ENCODE assay signal across 8 cellular contexts in the genomic region with DNA sequence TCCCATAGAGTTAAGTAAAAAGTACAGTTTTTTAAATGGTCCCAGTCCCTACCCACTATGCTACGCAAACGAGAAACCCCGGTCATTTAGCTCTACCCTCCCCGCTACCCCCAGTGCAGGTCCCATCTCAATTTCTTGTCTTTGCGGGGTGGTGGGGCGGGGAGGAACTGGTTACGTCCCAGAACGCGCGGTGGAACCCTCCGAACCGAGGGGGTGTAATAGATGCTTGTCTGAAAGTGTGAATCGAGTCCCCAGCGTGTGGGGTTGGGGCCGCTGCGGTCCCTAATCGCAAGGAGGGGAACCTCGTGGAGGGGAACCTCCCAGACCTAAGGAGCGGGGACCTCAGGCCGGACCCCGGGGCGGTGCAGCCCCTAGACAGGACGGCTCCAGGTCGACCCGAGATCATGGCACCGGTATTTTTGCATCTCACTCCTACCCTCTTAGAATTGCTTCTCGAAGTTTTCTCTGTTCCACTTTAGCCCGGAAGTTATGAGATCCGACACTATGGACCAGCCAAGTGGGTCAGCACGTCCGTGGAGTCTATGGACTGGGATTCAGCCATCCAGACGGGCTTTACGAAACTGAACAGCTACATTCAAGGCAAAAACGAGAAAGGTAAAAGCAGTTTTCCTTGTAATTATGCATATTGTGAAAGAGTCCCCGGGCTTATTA. TPM values are rescaled to one million over a fixed set of nuclear protein-coding genes. Genes with fewer than 3 reads are reported as not detected.
DNase-seq lines count a peak whose midpoint lies in the region; ATAC-seq and TF ChIP-seq lines count a peak whose summit lies in the region.

No MANE protein-coding gene starts in this region.

- H3K36me3 Mint-ChIP-seq in activated naive CD8-positive, alpha-beta T cell treated with anti-CD3 and anti-CD28 coated beads for 36 hours: peaks cover 20% of the 10 kb centered on the region

- peak overlapping the region; percentile 59 for H2AFZ ChIP-seq in MM.1S (ENCODE audit: low read length)

- peak overlapping the region; percentile 83 for H3K4me3 Mint-ChIP-seq in activated naive CD8-positive, alpha-beta T cell treated with anti-CD3 and anti-CD28 coated beads for 36 hours

- WGBS in sigmoid colon, 2 donors: 2 to 8% methylated on average over 35 of the region's 35 CpGs

- peak overlapping the region; percentile 70 for H3K27ac Mint-ChIP-seq in activated naive CD8-positive, alpha-beta T cell treated with anti-CD3 and anti-CD28 coated beads for 36 hours

- no peaks in the 10 kb centered on the region for H3K9me2 ChIP-seq in MM.1S (replicated peaks; ENCODE audit: insufficient read depth, low read length)

- peaks cover 5% of the 10 kb centered on the region; the same call in 1 of the 2 replicates for H3F3A ChIP-seq in MM.1S (ENCODE audit: insufficient read depth, low read length)

- H3K27ac ChIP-seq in MM.1S (ENCODE audit: low read length): no peak overlapping the region
- H3K27ac ChIP-seq in sigmoid colon: peak overlapping the region; percentile 90 to 94 (median 92)

- DNase-seq in MM.1S: no peak
- no peak for DNase-seq in activated naive CD8-positive, alpha-beta T cell treated with anti-CD3 and anti-CD28 coated beads for 36 hours
- DNase-seq in left ventricle myocardium superior: peak; percentile 38
- DNase-seq in sigmoid colon: peak; percentile 74
- no peak for DNase-seq in NCI-H1930 (lab: John Stamatoyannopoulos, UW)
- no peak for DNase-seq in epidermal melanocyte (ENCODE audit: insufficient read length, low spot score)
- DNase-seq in A172 (ENCODE audit: low spot score): no peak

- TF ChIP-seq EP300 in sigmoid colon (IDR thresholded peaks at IDR 0.05): no peak

- no peaks in the 10 kb centered on the region for H3K36me3 ChIP-seq in MM.1S (replicated peaks; ENCODE audit: insufficient read depth, low read length)
- H3K36me3 ChIP-seq in sigmoid colon: peaks cover 0 to 42% (median 21%) of the 10 kb centered on the region in 4 donors

- H3K27me3 Mint-ChIP-seq in activated naive CD8-positive, alpha-beta T cell treated with anti-CD3 and anti-CD28 coated beads for 36 hours: no peaks in the 10 kb centered on the region

- H3K9me3 ChIP-seq in MM.1S (replicated peaks; ENCODE audit: insufficient read depth, low read length): no peaks in the 10 kb centered on the region
- H3K9me3 ChIP-seq in sigmoid colon: no peaks in the 10 kb centered on the region

- H3K27me3 ChIP-seq in MM.1S (replicated peaks; ENCODE audit: insufficient read depth, low read length) (no peaks in the 10 kb centered on the region), sigmoid colon (no peaks in the 10 kb centered on the region)

- peak overlapping the region; percentile 10; the same call in 1 of the 2 replicates for H3K9ac ChIP-seq in MM.1S (ENCODE audit: low read length)

- H4K20me1 ChIP-seq in MM.1S (ENCODE audit: insufficient read depth, low read length): no peaks in the 10 kb centered on the region

- no peaks in the 10 kb centered on the region for H3K9me3 Mint-ChIP-seq in activated naive CD8-positive, alpha-beta T cell treated with anti-CD3 and anti-CD28 coated beads for 36 hours

- peak overlapping the region; percentile 84 for H3K4me3 ChIP-seq in MM.1S (ENCODE audit: low read length)
- peak overlapping the region; percentile 66 to 95 (median 76) for H3K4me3 ChIP-seq in sigmoid colon

- TF ChIP-seq CTCF in MM.1S (IDR thresholded peaks at IDR 0.05; ENCODE audit: low read length) (no peak), sigmoid colon (IDR thresholded peaks at IDR 0.05) (no peak)

- peaks cover 17% of the 10 kb centered on the region for H3K4me1 Mint-ChIP-seq in activated naive CD8-positive, alpha-beta T cell treated with anti-CD3 and anti-CD28 coated beads for 36 hours

- intact Hi-C loops in left ventricle myocardium superior (cut with micrococcal nuclease): loop anchor here (10.0 kb wide), 1 partner anchor 290 kb away; no protein-coding TSS in a partner anchor
- intact Hi-C loops in sigmoid colon (cut with DNase I): loop anchor here (2.0 to 10.0 kb wide), 5 partner anchors 288 to 580 kb away; partner anchors contain the start of genes CCDC28A, REPS1 and TNFAIP3

- no peak for TF ChIP-seq POLR2A in sigmoid colon (IDR thresholded peaks at IDR 0.05)

- H3K79me2 ChIP-seq in MM.1S (ENCODE audit: low read length): no peaks in the 10 kb centered on the region

- ATAC-seq in GM18511 (IDR thresholded peaks at IDR 0.05; ENCODE audit: unreplicated experiment): peak; percentile 1
- ATAC-seq in left ventricle myocardium superior: peak; percentile 7

- H3K4me2 ChIP-seq in MM.1S (ENCODE audit: low read depth, low read length): peak overlapping the region; percentile 97

- no peaks in the 10 kb centered on the region for H3K4me1 ChIP-seq in MM.1S (ENCODE audit: low read length)
- H3K4me1 ChIP-seq in sigmoid colon: peaks cover 0 to 15% (median 11%) of the 10 kb centered on the region in 4 donors

RNA-seq across cellular contexts. Expression of gene HEBP2, which starts 0.8 kb away (rescaled TPM):
- 10 to 100 TPM; 27.4 to 28.0 TPM for total RNA-seq in activated naive CD8-positive, alpha-beta T cell treated with anti-CD3 and anti-CD28 coated beads for 36 hours
- 104 TPM for total RNA-seq in left ventricle myocardium superior
- 10 to 100 TPM; 46.3 to 75.3 (median 65.5) TPM for total RNA-seq in sigmoid colon
- 10 to 100 TPM; 16.6 to 21.0 (median 19.4) TPM for polyA plus RNA-seq in sigmoid colon
- 33.4 and 46.5 TPM in 2 replicates for total RNA-seq in A172 (2014; rRNA removed; shearing (Covaris generic))

RNA-seq across cellular contexts. Expression of gene SMIM28, which starts 27.1 kb away (rescaled TPM):
- total RNA-seq in activated naive CD8-positive, alpha-beta T cell treated with anti-CD3 and anti-CD28 coated beads for 36 hours: not detected
- not detected for total RNA-seq in left ventricle myocardium superior
- 1 to 10 TPM in 3 of 4 donors, under 1 TPM in 1; 0.66 to 5.3 (median 3.8) TPM for total RNA-seq in sigmoid colon
- 1 to 10 TPM in 1 of 3 donors, not detected in 2; 5.0 TPM for polyA plus RNA-seq in sigmoid colon
- not detected in 2 replicates for total RNA-seq in A172 (2014; rRNA removed; shearing (Covaris generic))

Comparison
In these comparisons a context has a peak if more than half of its experiments do, and no peak if none do; other contexts are left out.
1. DNase-seq: peak in left ventricle myocardium superior (single experiment) and sigmoid colon (single experiment); none in MM.1S (single experiment), activated naive CD8-positive, alpha-beta T cell treated with anti-CD3 and anti-CD28 coated beads for 36 hours (single experiment), NCI-H1930 (0 of 2), epidermal melanocyte (single experiment) and A172 (single experiment).